8 cellular contexts compared by ENCODE assay signal in the genomic region with DNA sequence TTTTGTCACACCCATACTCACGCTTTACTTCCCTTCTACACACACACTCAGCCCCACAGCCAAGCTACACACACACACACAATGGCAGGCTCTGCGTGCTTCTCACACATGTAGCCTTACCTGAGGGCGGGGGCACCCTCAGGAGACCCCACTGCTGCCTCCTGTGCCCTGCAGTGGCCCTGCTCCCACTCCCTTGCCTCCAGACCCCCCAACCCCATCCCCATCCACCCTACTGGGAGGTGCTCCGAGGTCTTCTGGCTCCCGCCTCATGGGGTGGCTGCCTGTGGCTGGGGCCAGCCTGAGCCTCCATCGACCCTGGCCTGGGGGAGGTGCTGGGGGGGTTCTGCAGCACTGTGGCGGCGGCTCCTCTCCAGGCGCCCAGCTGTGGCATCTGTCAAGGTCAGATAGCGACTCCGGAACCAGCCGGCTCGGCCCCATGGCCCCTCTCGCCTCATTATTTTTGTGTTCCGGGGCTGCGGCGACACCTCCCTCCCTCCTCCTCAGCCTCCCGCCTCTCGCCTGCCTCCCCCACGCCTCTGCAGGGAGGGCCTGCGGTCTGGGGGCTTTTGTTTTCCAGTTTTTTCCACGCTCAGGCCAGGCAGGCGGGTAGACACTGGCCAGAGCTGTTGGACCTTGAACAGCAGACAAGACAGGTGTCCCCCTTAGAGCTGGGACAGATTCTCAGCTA. TPM values are rescaled to one million over a fixed set of nuclear protein-coding genes. Genes with fewer than 3 reads are reported as not detected.
A peak's percentile ranks its signal among the peaks of the same experiment; 100 is the strongest.
DNase-seq lines count a peak whose midpoint lies in the region; ATAC-seq and TF ChIP-seq lines count a peak whose summit lies in the region.

No MANE protein-coding gene starts in this region.

- peak; percentile 37 for ATAC-seq in GM19324 (IDR thresholded peaks at IDR 0.05; ENCODE audit: low FRiP score, unreplicated experiment)
- ATAC-seq in HG03469 (IDR thresholded peaks at IDR 0.05; ENCODE audit: unreplicated experiment), result peak; percentile 5
- ATAC-seq in lung (ENCODE audit: insufficient read depth, low FRiP score), result no peak

- no peaks in the 10 kb centered on the region for H3K9me3 Mint-ChIP-seq in type B pancreatic cell

- no peaks in the 10 kb centered on the region for H3K27me3 Mint-ChIP-seq in type B pancreatic cell

- TF ChIP-seq CTCF in lung (IDR thresholded peaks at IDR 0.05; ENCODE audit: control extremely low read depth, extremely low read depth) (no peak), type B pancreatic cell (conservative IDR thresholded peaks at IDR 0.05) (no peak)

- H3K27ac Mint-ChIP-seq in type B pancreatic cell, result peak overlapping the region; percentile 78

- peaks cover 98 to 100% (median 100%) of the 10 kb centered on the region in 10 experiments for H3K4me1 ChIP-seq in BLaER1 treated with 17β-estradiol and CSF1 and Interleukin-3, amounts not matched to agents 10 nM and 100 nM
- peaks cover 6 to 43% of the 10 kb centered on the region in 2 donors for H3K4me1 ChIP-seq in lung (ENCODE audit: control insufficient read depth in 2 of 2, insufficient read depth in 2 of 2, low read length in 2 of 2)

- peak overlapping the region; percentile 94 to 100 (median 99) for H3K4me2 ChIP-seq in BLaER1 treated with 17β-estradiol and CSF1 and Interleukin-3, amounts not matched to agents 10 nM and 100 nM

- peak overlapping the region in 10 of 11 experiments; percentile 47 to 95 (median 90); a peak in 21 of 22 replicates for H3K27ac ChIP-seq in BLaER1 treated with 17β-estradiol and CSF1 and Interleukin-3, amounts not matched to agents 10 nM and 100 nM
- H3K27ac ChIP-seq in lung (ENCODE audit: low read depth in 1 of 2, low read length in 1 of 2), result peak overlapping the region; percentile 7 to 95

- H3K36me3 Mint-ChIP-seq in type B pancreatic cell, result no peaks in the 10 kb centered on the region

- H4K20me1 ChIP-seq in BLaER1 treated with 17β-estradiol and CSF1 and Interleukin-3, amounts not matched to agents 10 nM and 100 nM, result peaks cover 30 to 89% (median 58%) of the 10 kb centered on the region in 11 experiments; a peak in 19 of 22 replicates

- H3K4me3 ChIP-seq in BLaER1 treated with 17β-estradiol and CSF1 and Interleukin-3, amounts not matched to agents 10 nM and 100 nM, result peak overlapping the region; percentile 43 to 73 (median 63); a peak in 19 of 20 replicates
- no peak overlapping the region for H3K4me3 ChIP-seq in lung

- peak overlapping the region; percentile 56 to 93 (median 85); a peak in 21 of 22 replicates for H3K9ac ChIP-seq in BLaER1 treated with 17β-estradiol and CSF1 and Interleukin-3, amounts not matched to agents 10 nM and 100 nM

- WGBS in lung, 2 donors, result 35 to 48% methylated on average over 23 of the region's 23 CpGs

- no peaks in the 10 kb centered on the region for H3K9me3 ChIP-seq in BLaER1 treated with 17β-estradiol and CSF1 and Interleukin-3, amounts not matched to agents 10 nM and 100 nM (replicated peaks in 1 of 11)
- H3K9me3 ChIP-seq in lung (ENCODE audit: control insufficient read depth in 2 of 2, insufficient read depth in 1 of 2, low read length in 1 of 2), result no peaks in the 10 kb centered on the region

- H3K4me1 Mint-ChIP-seq in type B pancreatic cell (ENCODE audit: unreplicated experiment), result peaks cover 43% of the 10 kb centered on the region

- H3K36me3 ChIP-seq in BLaER1 treated with 17β-estradiol and CSF1 and Interleukin-3, amounts not matched to agents 10 nM and 100 nM, result no peaks in the 10 kb centered on the region
- no peaks in the 10 kb centered on the region for H3K36me3 ChIP-seq in lung (ENCODE audit: control insufficient read depth in 2 of 2, insufficient read depth in 2 of 2, low read length in 2 of 2)

- H3K4me3 Mint-ChIP-seq in type B pancreatic cell, result peak overlapping the region; percentile 70

- peak; percentile 27 for DNase-seq in activated gamma-delta T cell (lab: John Stamatoyannopoulos, UW)
- no peak for DNase-seq in lung (ENCODE audit: low spot score)
- no peak for DNase-seq in type B pancreatic cell (ENCODE audit: extremely low spot score, unreplicated experiment)
- no peak for DNase-seq in kidney glomerular epithelial cell (lab: John Stamatoyannopoulos, UW)
- no peak for DNase-seq in HT-29 (ENCODE audit: low spot score)

- no peaks in the 10 kb centered on the region for H3K27me3 ChIP-seq in BLaER1 treated with 17β-estradiol and CSF1 and Interleukin-3, amounts not matched to agents 10 nM and 100 nM
- H3K27me3 ChIP-seq in lung (ENCODE audit: control insufficient read depth, insufficient read depth), result no peaks in the 10 kb centered on the region

RNA-seq across cellular contexts. Expression of a gene that starts 21.7 kb away (rescaled TPM):
- total RNA-seq in lung, result 10 to 100 TPM; 26.5 to 39.8 TPM
- 10 to 100 TPM; 20.7 to 23.5 TPM for polyA plus RNA-seq in lung
- total RNA-seq in type B pancreatic cell (ENCODE audit: low replicate concordance), result 46.7 and 58.6 TPM in 2 replicates
- total RNA-seq in HT-29 (2014; rRNA removed; shearing (Covaris generic)), result 211 and 220 TPM in 2 replicates
